27 cellular contexts compared by ENCODE assay signal in the genomic region with DNA sequence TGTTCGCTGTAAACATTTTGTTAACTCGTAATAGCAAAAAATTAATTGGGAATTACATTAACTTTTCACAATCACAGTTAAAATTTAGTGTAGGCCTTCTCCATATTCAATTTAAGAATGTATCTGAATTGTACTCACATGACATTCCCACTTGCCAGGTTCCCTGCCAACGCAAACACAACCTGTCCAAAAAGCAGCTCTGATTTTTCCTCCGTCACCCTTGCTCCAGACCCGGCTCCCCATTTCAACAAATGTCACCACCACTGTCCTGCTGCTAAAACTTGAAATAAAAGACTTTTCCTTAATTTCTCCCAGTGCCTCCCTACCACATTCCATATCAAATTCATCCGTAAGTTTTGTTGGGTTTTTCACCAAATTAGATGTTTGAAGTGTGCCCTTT.
"Had no signal": no experiment of that assay in that cellular context is flagged by ENCODE, and none has a peak within 500 bp of the region (broad histone marks: within the 10 kb centered on the region; RNA-seq: fewer than 3 reads in every experiment).

No MANE protein-coding gene starts in this region.

- FAIRE-seq: colon, endometrium, endothelial cell of umbilical vein, frontal cortex had no signal

- ATAC-seq: effector memory CD8-positive, alpha-beta T cell; esophagus mucosa; foreskin keratinocyte; gastrocnemius medialis; gastroesophageal sphincter; heart left ventricle; heart right ventricle had no signal

- DNase-seq: colonic mucosa; dermis blood vessel endothelial cell; dorsolateral prefrontal cortex; effector CD4-positive, alpha-beta T cell; effector CD8-positive, alpha-beta T cell; effector memory CD4-positive, alpha-beta T cell; effector memory CD8-positive, alpha-beta T cell; endodermal cell; erythroblast; esophagus squamous epithelium; foreskin fibroblast; foreskin keratinocyte; foreskin melanocyte; gastrocnemius medialis; glutamatergic neuron; head of caudate nucleus; heart left ventricle; heart right ventricle had no signal

- H3K27me3 ChIP-seq: colonic mucosa, esophagus muscularis mucosa, esophagus squamous epithelium, foreskin keratinocyte, gastrocnemius medialis, gastroesophageal sphincter, heart left ventricle had no signal

- H3K36me3 ChIP-seq: colonic mucosa, esophagus muscularis mucosa, esophagus squamous epithelium, gastrocnemius medialis, gastroesophageal sphincter, heart left ventricle, heart right ventricle had no signal

- H3K27ac ChIP-seq: colonic mucosa, coronary artery, dorsolateral prefrontal cortex, epithelial cell of prostate, esophagus muscularis mucosa, esophagus squamous epithelium, foreskin keratinocyte, gastrocnemius medialis, gastroesophageal sphincter, heart left ventricle, heart right ventricle had no signal

- H3K9me3 ChIP-seq: colonic mucosa, esophagus muscularis mucosa, esophagus squamous epithelium, gastrocnemius medialis, heart left ventricle had no signal

- H3K4me3 ChIP-seq: colonic mucosa, coronary artery, dorsolateral prefrontal cortex, esophagus muscularis mucosa, esophagus squamous epithelium, gastrocnemius medialis, gastroesophageal sphincter, heart left ventricle, heart right ventricle had no signal

- H3K4me1 ChIP-seq: colonic mucosa, esophagus muscularis mucosa, esophagus squamous epithelium, foreskin keratinocyte, gastrocnemius medialis, gastroesophageal sphincter had no signal
